Comparison of ENCODE assay signal across 10 cellular contexts in genomic region chr11:6745465-6746015, GRCh38. TPM values are rescaled to one million over a fixed set of nuclear protein-coding genes. Genes with fewer than 3 reads are reported as not detected.
A peak's percentile ranks its signal among the peaks of the same experiment; 100 is the strongest.
DNase-seq lines count a peak whose midpoint lies in the region; ATAC-seq and TF ChIP-seq lines count a peak whose summit lies in the region.
"Had no signal": no experiment of that assay in that cellular context is flagged by ENCODE, and none has a peak within 500 bp of the region (broad histone marks: within the 10 kb centered on the region; RNA-seq: fewer than 3 reads in every experiment).

No MANE protein-coding gene starts in this region.

- POLR2A ChIA-PET in naive thymus-derived CD8-positive, alpha-beta T cell (lab: Charles Lee), result interaction anchor here (0.8 to 6.9 kb wide), 11 partner anchors 10 to 1056 kb away, joined by 3 to 63 read pairs (median 6); partner anchors contain the start of genes ARFIP2, MRPL17, SMPD1 and TAF10

- TF ChIP-seq CTCF in Loucy (conservative IDR thresholded peaks at IDR 0.05; ENCODE audit: low read length), result no peak
- TF ChIP-seq CTCF in endodermal cell (conservative IDR thresholded peaks at IDR 0.05), result no peak

- intact Hi-C loops in activated T-helper 1 cell treated with anti-CD3 and anti-CD28 coated beads, Interleukin-12 subunit alpha, Interleukin-12 subunit beta, Interleukin-2, Interleukin-4 antibody, amounts not matched to agents 30 ng/mL and 10 ng/mL and 1 ng/mL, durations not matched to agents 14 hours and 24 hours and 36 hours (cut with micrococcal nuclease), result loop anchor here (1.0 to 5.0 kb wide), 7 partner anchors 7 to 1053 kb away; partner anchors contain the start of genes CAVIN3, MRPL17, PPFIBP2 and TAF10

- peak overlapping the region; percentile 76 for H3K4me3 ChIP-seq in Loucy (ENCODE audit: low read length, poor library complexity, severe bottlenecking)
- H3K4me3 ChIP-seq in endodermal cell (ENCODE audit: low read length), result no peak overlapping the region

- H3K4me2 ChIP-seq in Loucy (ENCODE audit: low read depth, low read length, poor library complexity, severe bottlenecking), result peak overlapping the region; percentile 95

- H3K9ac ChIP-seq in Loucy (ENCODE audit: low read depth, low read length, poor library complexity, severe bottlenecking), result peak overlapping the region; percentile 78
- no peak overlapping the region for H3K9ac ChIP-seq in endodermal cell (ENCODE audit: extremely low read depth, low read length, poor library complexity, severe bottlenecking)

- no peak overlapping the region for H3K4me3 Mint-ChIP-seq in naive thymus-derived CD8-positive, alpha-beta T cell
- no peak overlapping the region for H3K4me3 Mint-ChIP-seq in activated T-helper 1 cell treated with anti-CD3 and anti-CD28 coated beads, Interleukin-12 subunit alpha, Interleukin-12 subunit beta, Interleukin-2, Interleukin-4 antibody, amounts not matched to agents 30 ng/mL and 10 ng/mL and 1 ng/mL, durations not matched to agents 14 hours and 24 hours and 36 hours
- H3K4me3 Mint-ChIP-seq in endodermal cell, result no peak overlapping the region

- peaks cover 5 to 46% (median 34%) of the 10 kb centered on the region in 4 donors for H3K4me1 Mint-ChIP-seq in naive thymus-derived CD8-positive, alpha-beta T cell
- H3K4me1 Mint-ChIP-seq in activated T-helper 1 cell treated with anti-CD3 and anti-CD28 coated beads, Interleukin-12 subunit alpha, Interleukin-12 subunit beta, Interleukin-2, Interleukin-4 antibody, amounts not matched to agents 30 ng/mL and 10 ng/mL and 1 ng/mL, durations not matched to agents 14 hours and 24 hours and 36 hours (ENCODE audit: low read depth), result peaks cover 5% of the 10 kb centered on the region
- H3K4me1 Mint-ChIP-seq in endodermal cell, result peaks cover 4% of the 10 kb centered on the region

- H3K79me2 ChIP-seq in Loucy (ENCODE audit: insufficient read depth, low read length), result peaks cover 37% of the 10 kb centered on the region

- no peaks in the 10 kb centered on the region for H3K9me3 ChIP-seq in Loucy (ENCODE audit: insufficient read depth, low read depth, low read length)
- H3K9me3 ChIP-seq in endodermal cell (ENCODE audit: control insufficient read depth, low read length), result no peaks in the 10 kb centered on the region

- peak in 2 of 10 donors; percentile 21 to 26 for DNase-seq in naive thymus-derived CD8-positive, alpha-beta T cell
- no peak for DNase-seq in activated T-helper 1 cell treated with anti-CD3 and anti-CD28 coated beads, Interleukin-12 subunit alpha, Interleukin-12 subunit beta, Interleukin-2, Interleukin-4 antibody, amounts not matched to agents 30 ng/mL and 10 ng/mL and 1 ng/mL, durations not matched to agents 14 hours and 24 hours and 36 hours (ENCODE audit: low spot score)
- DNase-seq in NCI-H345 (lab: John Stamatoyannopoulos, UW), result no peak
- no peak for DNase-seq in HPDE6-E6E7 (ENCODE audit: extremely low spot score)
- no peak for DNase-seq in endodermal cell

- H3K27me3 ChIP-seq in Loucy (ENCODE audit: insufficient read depth, low read length, poor library complexity, severe bottlenecking), result no peaks in the 10 kb centered on the region
- peaks cover 14% of the 10 kb centered on the region for H3K27me3 ChIP-seq in endodermal cell (ENCODE audit: control insufficient read depth, insufficient read depth, low read length, poor library complexity, severe bottlenecking)

- peaks cover 63% of the 10 kb centered on the region for H3K4me1 ChIP-seq in Loucy (ENCODE audit: insufficient read depth, low read length, poor library complexity, severe bottlenecking)
- no peaks in the 10 kb centered on the region for H3K4me1 ChIP-seq in endodermal cell (ENCODE audit: control insufficient read depth, insufficient read depth, low read length)

- WGBS in endodermal cell (ENCODE audit: insufficient coverage in 1 of 2, insufficient read length in 1 of 2), 2 experiments, result 91 to 100% methylated on average over 2 of the region's 2 CpGs

- peak overlapping the region; percentile 1; the same call in 1 of the 2 replicates for H2AFZ ChIP-seq in Loucy (ENCODE audit: low read length)

- no peaks in the 10 kb centered on the region for H3K27me3 Mint-ChIP-seq in naive thymus-derived CD8-positive, alpha-beta T cell
- H3K27me3 Mint-ChIP-seq in activated T-helper 1 cell treated with anti-CD3 and anti-CD28 coated beads, Interleukin-12 subunit alpha, Interleukin-12 subunit beta, Interleukin-2, Interleukin-4 antibody, amounts not matched to agents 30 ng/mL and 10 ng/mL and 1 ng/mL, durations not matched to agents 14 hours and 24 hours and 36 hours (ENCODE audit: insufficient read depth), result no peaks in the 10 kb centered on the region
- H3K27me3 Mint-ChIP-seq in endodermal cell (ENCODE audit: insufficient read depth), result peaks cover 6% of the 10 kb centered on the region

- H3F3A ChIP-seq in Loucy (ENCODE audit: low read depth), result peaks cover 12% of the 10 kb centered on the region; the same call in 1 of the 2 replicates

- H4K20me1 ChIP-seq in Loucy (ENCODE audit: insufficient read depth, low read length, poor library complexity, severe bottlenecking), result no peaks in the 10 kb centered on the region

- no peak overlapping the region for H3K27ac Mint-ChIP-seq in naive thymus-derived CD8-positive, alpha-beta T cell
- H3K27ac Mint-ChIP-seq in activated T-helper 1 cell treated with anti-CD3 and anti-CD28 coated beads, Interleukin-12 subunit alpha, Interleukin-12 subunit beta, Interleukin-2, Interleukin-4 antibody, amounts not matched to agents 30 ng/mL and 10 ng/mL and 1 ng/mL, durations not matched to agents 14 hours and 24 hours and 36 hours, result no peak overlapping the region
- no peak overlapping the region for H3K27ac Mint-ChIP-seq in endodermal cell

- H3K9me3 Mint-ChIP-seq in naive thymus-derived CD8-positive, alpha-beta T cell, result no peaks in the 10 kb centered on the region
- H3K9me3 Mint-ChIP-seq in activated T-helper 1 cell treated with anti-CD3 and anti-CD28 coated beads, Interleukin-12 subunit alpha, Interleukin-12 subunit beta, Interleukin-2, Interleukin-4 antibody, amounts not matched to agents 30 ng/mL and 10 ng/mL and 1 ng/mL, durations not matched to agents 14 hours and 24 hours and 36 hours, result no peaks in the 10 kb centered on the region
- H3K9me3 Mint-ChIP-seq in endodermal cell, result no peaks in the 10 kb centered on the region

- no peak overlapping the region for H3K27ac ChIP-seq in endodermal cell (ENCODE audit: low read depth, low read length)

- ATAC-seq in GM18498 (IDR thresholded peaks at IDR 0.05; ENCODE audit: unreplicated experiment) (peak; percentile 73), GM21528 (IDR thresholded peaks at IDR 0.05; ENCODE audit: low FRiP score, unreplicated experiment) (peak; percentile 70)
- peak; percentile 31 to 46 for ATAC-seq in naive thymus-derived CD8-positive, alpha-beta T cell

- peaks cover 9 to 29% (median 11%) of the 10 kb centered on the region in 3 donors for H3K36me3 Mint-ChIP-seq in naive thymus-derived CD8-positive, alpha-beta T cell
- H3K36me3 Mint-ChIP-seq in activated T-helper 1 cell treated with anti-CD3 and anti-CD28 coated beads, Interleukin-12 subunit alpha, Interleukin-12 subunit beta, Interleukin-2, Interleukin-4 antibody, amounts not matched to agents 30 ng/mL and 10 ng/mL and 1 ng/mL, durations not matched to agents 14 hours and 24 hours and 36 hours (ENCODE audit: low read depth), result peaks cover 8% of the 10 kb centered on the region
- H3K36me3 Mint-ChIP-seq in endodermal cell (ENCODE audit: low read depth), result no peaks in the 10 kb centered on the region

- H3K9me2 ChIP-seq in Loucy (replicated peaks; ENCODE audit: low read depth, low read length), result no peaks in the 10 kb centered on the region

- no peaks in the 10 kb centered on the region for H3K36me3 ChIP-seq in Loucy (ENCODE audit: insufficient read depth, low read length)
- H3K36me3 ChIP-seq in endodermal cell (ENCODE audit: control insufficient read depth, insufficient read depth, low read length), result no peaks in the 10 kb centered on the region

RNA-seq across cellular contexts. Expression of gene OR2AG2, which starts 26.2 kb away (rescaled TPM):
- not detected for total RNA-seq in naive thymus-derived CD8-positive, alpha-beta T cell
- not detected for polyA plus RNA-seq in naive thymus-derived CD8-positive, alpha-beta T cell
- 0.23 and 0.47 TPM in 2 replicates for total RNA-seq in activated T-helper 1 cell treated with anti-CD3 and anti-CD28 coated beads, Interleukin-12 subunit alpha, Interleukin-12 subunit beta, Interleukin-2, Interleukin-4 antibody, amounts not matched to agents 30 ng/mL and 10 ng/mL and 1 ng/mL, durations not matched to agents 14 hours and 24 hours and 36 hours
- under 1 TPM; 0.20 to 0.68 TPM for total RNA-seq in endodermal cell
- 0.14 TPM for polyA plus RNA-seq in endodermal cell (2013, experiment 1 of 2)
- not detected for polyA plus RNA-seq in endodermal cell (2013, experiment 2 of 2)
- total RNA-seq: myocyte had no signal

RNA-seq across cellular contexts. Expression of gene OR2AG1, which starts 37.3 kb away (rescaled TPM):
- not detected for total RNA-seq in naive thymus-derived CD8-positive, alpha-beta T cell
- polyA plus RNA-seq in naive thymus-derived CD8-positive, alpha-beta T cell, result not detected
- total RNA-seq in activated T-helper 1 cell treated with anti-CD3 and anti-CD28 coated beads, Interleukin-12 subunit alpha, Interleukin-12 subunit beta, Interleukin-2, Interleukin-4 antibody, amounts not matched to agents 30 ng/mL and 10 ng/mL and 1 ng/mL, durations not matched to agents 14 hours and 24 hours and 36 hours, result not detected in 2 replicates
- not detected for total RNA-seq in endodermal cell
- not detected for polyA plus RNA-seq in endodermal cell (2013, experiment 1 of 2)
- polyA plus RNA-seq in endodermal cell (2013, experiment 2 of 2), result not detected
- total RNA-seq: bronchial epithelial cell, myocyte had no signal

RNA-seq across cellular contexts. Expression of gene OR6A2, which starts 53.9 kb away (rescaled TPM):
- not detected for total RNA-seq in naive thymus-derived CD8-positive, alpha-beta T cell
- not detected for polyA plus RNA-seq in naive thymus-derived CD8-positive, alpha-beta T cell
- 0.31 and 0.47 TPM in 2 replicates for total RNA-seq in activated T-helper 1 cell treated with anti-CD3 and anti-CD28 coated beads, Interleukin-12 subunit alpha, Interleukin-12 subunit beta, Interleukin-2, Interleukin-4 antibody, amounts not matched to agents 30 ng/mL and 10 ng/mL and 1 ng/mL, durations not matched to agents 14 hours and 24 hours and 36 hours
- under 1 TPM; 0.09 to 0.51 TPM for total RNA-seq in endodermal cell
- not detected for polyA plus RNA-seq in endodermal cell (2013, experiment 1 of 2)
- not detected for polyA plus RNA-seq in endodermal cell (2013, experiment 2 of 2)
- total RNA-seq: myocyte had no signal
